Comparison of ENCODE assay signal across 8 cellular contexts in genomic region chr5:58871648-58872242, GRCh38.
DNase-seq lines count a peak whose midpoint lies in the region; ATAC-seq and TF ChIP-seq lines count a peak whose summit lies in the region.

No MANE protein-coding gene starts in this region.

- in situ Hi-C loops in mammary epithelial cell (cut with MboI; ENCODE audit: low sequenced_read_pairs in 2 of 2) = no loop called here

- no peak overlapping the region for H3K9ac ChIP-seq in mammary epithelial cell (ENCODE audit: insufficient read depth, low read length)

- no peak overlapping the region for H2AFZ ChIP-seq in mammary epithelial cell (ENCODE audit: low read depth, low read length)

- peaks cover 9% of the 10 kb centered on the region for H3K27me3 ChIP-seq in mammary epithelial cell (ENCODE audit: insufficient read depth, low read length)

- no peaks in the 10 kb centered on the region for H3K79me2 ChIP-seq in mammary epithelial cell (ENCODE audit: insufficient read depth, low read length)

- no peaks in the 10 kb centered on the region for H3K36me3 ChIP-seq in mammary epithelial cell (ENCODE audit: insufficient read depth, low read length)

- CTCF ChIA-PET in mammary epithelial cell (lab: Charles Lee; ENCODE audit: low non-redundant PET) = no interaction called here

- WGBS in mammary epithelial cell (ENCODE audit: low coverage, missing lambda C conversion rate) = 75% methylated on average over 3 of the region's 3 CpGs

- no peaks in the 10 kb centered on the region for H4K20me1 ChIP-seq in mammary epithelial cell (ENCODE audit: insufficient read depth, low read length)

- intact Hi-C loops in mammary epithelial cell (cut with micrococcal nuclease) = loop anchor here (1.0 to 5.0 kb wide), 2 partner anchors 136 to 303 kb away; no protein-coding TSS in a partner anchor

- no peak overlapping the region for H3K27ac ChIP-seq in mammary epithelial cell (ENCODE audit: insufficient read depth, low read depth, low read length)

- no peak overlapping the region for H3K4me2 ChIP-seq in mammary epithelial cell (ENCODE audit: insufficient read depth, low read depth, low read length)

- no TSS peak for BruUV-seq in mammary epithelial cell (replicated peaks; lab: Mats Ljungman, UMichigan)

- no peaks in the 10 kb centered on the region for H3K9me3 ChIP-seq in mammary epithelial cell (replicated peaks; ENCODE audit: insufficient read depth, low read length)

- dilution Hi-C loops in mammary epithelial cell (cut with HindIII; ENCODE audit: low sequenced_read_pairs) = no loop called here

- no peaks in the 10 kb centered on the region for H3K4me1 ChIP-seq in mammary epithelial cell (ENCODE audit: insufficient read depth, low read length)

- TF ChIP-seq CTCF in mammary epithelial cell (conservative IDR thresholded peaks at IDR 0.05 in 1 of 2, IDR thresholded peaks at IDR 0.05 in 1 of 2; ENCODE audit: extremely low read depth in 1 of 2, insufficient read depth in 1 of 2, low read depth in 1 of 2, low read length in 2 of 2) = peak; percentile 53 to 66

- peak; percentile 9 for DNase-seq in activated T-cell treated with anti-CD3 and anti-CD28 coated beads for 1 hour (ENCODE audit: low read depth)
- no peak for DNase-seq in activated T-cell treated with anti-CD3 and anti-CD28 coated beads, Interleukin-2, amount 50 U/mL, for 1 hour
- peak; percentile 16 for DNase-seq in NCI-H345 (lab: John Stamatoyannopoulos, UW)
- DNase-seq in mammary epithelial cell = peak; percentile 15
- DNase-seq in medulla oblongata (ENCODE audit: extremely low spot score) = peak; percentile 52

- no peak overlapping the region for H3K4me3 ChIP-seq in mammary epithelial cell (replicated peaks in 1 of 3; ENCODE audit: insufficient read depth in 1 of 3, low read depth in 2 of 3, low read length in 3 of 3)

- peak; percentile 70 for ATAC-seq in GM21529 (IDR thresholded peaks at IDR 0.05; ENCODE audit: unreplicated experiment)
- ATAC-seq in HG03520 (IDR thresholded peaks at IDR 0.05; ENCODE audit: unreplicated experiment) = no peak
- ATAC-seq in HG02763 (IDR thresholded peaks at IDR 0.05; ENCODE audit: unreplicated experiment) = no peak
